15 cellular contexts compared by ENCODE assay signal in genomic region chr3:171416061-171416460, GRCh38. TPM values are rescaled to one million over a fixed set of nuclear protein-coding genes. Genes with fewer than 3 reads are reported as not detected.
DNase-seq lines count a peak whose midpoint lies in the region; ATAC-seq and TF ChIP-seq lines count a peak whose summit lies in the region.
"Had no signal": no experiment of that assay in that cellular context is flagged by ENCODE, and none has a peak within 500 bp of the region (broad histone marks: within the 10 kb centered on the region; RNA-seq: fewer than 3 reads in every experiment).

No MANE protein-coding gene starts in this region.

- TF ChIP-seq CTCF in HFFc6 (IDR thresholded peaks at IDR 0.05) (no peak), MCF 10A (IDR thresholded peaks at IDR 0.05; ENCODE audit: unreplicated experiment) (no peak)

- H3K4me3 Mint-ChIP-seq in HFFc6 (no peak overlapping the region), MCF 10A (ENCODE audit: unreplicated experiment) (no peak overlapping the region)
- no peak overlapping the region for H3K4me3 Mint-ChIP-seq in activated T-helper 17 cell treated with anti-CD3 and anti-CD28 coated beads, Interleukin-2, amount 50 U/mL, for 72 hours

- H3K9me3 Mint-ChIP-seq in HFFc6: no peaks in the 10 kb centered on the region
- H3K9me3 Mint-ChIP-seq in MCF 10A (ENCODE audit: unreplicated experiment): no peaks in the 10 kb centered on the region
- no peaks in the 10 kb centered on the region for H3K9me3 Mint-ChIP-seq in activated T-helper 17 cell treated with anti-CD3 and anti-CD28 coated beads, Interleukin-2, amount 50 U/mL, for 72 hours

- CTCF ChIA-PET in MCF 10A (lab: Yijun Ruan, JAX): no interaction called here

- no peaks in the 10 kb centered on the region for H3K27me3 Mint-ChIP-seq in HFFc6 (ENCODE audit: insufficient read depth)
- no peaks in the 10 kb centered on the region for H3K27me3 Mint-ChIP-seq in MCF 10A (ENCODE audit: insufficient read depth, unreplicated experiment)
- no peaks in the 10 kb centered on the region for H3K27me3 Mint-ChIP-seq in activated T-helper 17 cell treated with anti-CD3 and anti-CD28 coated beads, Interleukin-2, amount 50 U/mL, for 72 hours

- intact Hi-C loops in MCF 10A (cut with micrococcal nuclease): no loop called here

- peak; percentile 33 for DNase-seq in EL
- peak; percentile 58 for DNase-seq in dermis blood vessel endothelial cell
- DNase-seq in non-pigmented ciliary epithelial cell (ENCODE audit: low read depth): peak; percentile 23
- no peak for DNase-seq in HFFc6
- DNase-seq in MCF 10A (ENCODE audit: unreplicated experiment): no peak
- DNase-seq: COR-L47, H7, NCI-H1436, NCI-H2029 treated with DMSO at 0.1 percent for 48 hours, NCI-H2171 treated with DMSO at 0.1 percent for 48 hours, NCI-H748 treated with DMSO at 0.1 percent for 48 hours, PC-3, SJCRH30 had no signal

- ATAC-seq in SK-N-SH treated with all-trans-retinoic acid at 6 μM for 48 hours: peak; percentile 48
- no peak for ATAC-seq in activated T-helper 17 cell treated with anti-CD3 and anti-CD28 coated beads, Interleukin-2, amount 50 U/mL, for 72 hours (replicated peaks)
- ATAC-seq: PC-3 had no signal

- POLR2A ChIA-PET in MCF 10A (lab: Yijun Ruan, JAX): interaction anchor here (0.8 to 2.0 kb wide), 3 partner anchors 8 to 20 kb away, joined by 3 to 5 read pairs (median 5); no protein-coding TSS in a partner anchor

- peaks cover 7% of the 10 kb centered on the region; the same call in 1 of the 2 replicates for H3K36me3 Mint-ChIP-seq in HFFc6 (ENCODE audit: low read depth)
- no peaks in the 10 kb centered on the region for H3K36me3 Mint-ChIP-seq in MCF 10A (ENCODE audit: insufficient read depth, unreplicated experiment)
- H3K36me3 Mint-ChIP-seq in activated T-helper 17 cell treated with anti-CD3 and anti-CD28 coated beads, Interleukin-2, amount 50 U/mL, for 72 hours (ENCODE audit: low read depth): no peaks in the 10 kb centered on the region

- H3K4me1 Mint-ChIP-seq in HFFc6 (ENCODE audit: low read depth): peaks cover 48% of the 10 kb centered on the region
- H3K4me1 Mint-ChIP-seq in MCF 10A (ENCODE audit: insufficient read depth, unreplicated experiment): peaks cover 18% of the 10 kb centered on the region
- H3K4me1 Mint-ChIP-seq in activated T-helper 17 cell treated with anti-CD3 and anti-CD28 coated beads, Interleukin-2, amount 50 U/mL, for 72 hours: peaks cover 40% of the 10 kb centered on the region

- no TSS peak for BruUV-seq in MCF 10A (replicated peaks; lab: Mats Ljungman, UMichigan)

- H3K27ac Mint-ChIP-seq in HFFc6: no peak overlapping the region
- H3K27ac Mint-ChIP-seq in MCF 10A (ENCODE audit: low read depth, unreplicated experiment): no peak overlapping the region
- no peak overlapping the region for H3K27ac Mint-ChIP-seq in activated T-helper 17 cell treated with anti-CD3 and anti-CD28 coated beads, Interleukin-2, amount 50 U/mL, for 72 hours

TF ChIP-seq in SK-N-SH treated with all-trans-retinoic acid at 6 μM for 48 hours, 23 proteins besides CTCF, POLR2A, EP300 and RAD21:
- peak; percentile 64; the same call in 1 of the 2 replicates for TF ChIP-seq CREB5 (CRISPR knock-in tag; IDR thresholded peaks at IDR 0.05; ENCODE audit: low read depth)
- TF ChIP-seq OSR1 (CRISPR knock-in tag; IDR thresholded peaks at IDR 0.05): no peak
- peak; percentile 89 for TF ChIP-seq ISL1 (CRISPR knock-in tag; IDR thresholded peaks at IDR 0.05)
- no peak for TF ChIP-seq SNAI2 (CRISPR knock-in tag; IDR thresholded peaks at IDR 0.05)
- no peak for TF ChIP-seq ZNF565 (CRISPR knock-in tag; conservative IDR thresholded peaks at IDR 0.05; ENCODE audit: low read depth)
- TF ChIP-seq TSHZ2 (CRISPR knock-in tag; IDR thresholded peaks at IDR 0.05): no peak
- no peak for TF ChIP-seq PPARA (CRISPR knock-in tag; IDR thresholded peaks at IDR 0.05; ENCODE audit: borderline replicate concordance)
- TF ChIP-seq ZFP3 (CRISPR knock-in tag; IDR thresholded peaks at IDR 0.05): no peak
- no peak for TF ChIP-seq ZC3H10 (CRISPR knock-in tag; IDR thresholded peaks at IDR 0.05)

RNA-seq across cellular contexts. Expression of gene TNIK, which starts 44.1 kb away (rescaled TPM):
- total RNA-seq in dermis blood vessel endothelial cell (8.2 and 30.3 TPM in 2 replicates), MCF 10A (2022) (3.4 and 4.3 TPM in 2 replicates)
- 10 to 100 TPM; 10.6 to 17.2 (median 11.8) TPM for total RNA-seq in HFFc6 (2021; fragmentation: NEBNext Ultra II Directional; extraction: Animal tissue kit (Norgen Biotek cat#: 25700))
- total RNA-seq in activated T-helper 17 cell treated with anti-CD3 and anti-CD28 coated beads, Interleukin-2, amount 50 U/mL, for 72 hours: 10 to 100 TPM; 28.6 to 43.8 TPM

Comparison
In these comparisons a context has a peak if more than half of its experiments do, and no peak if none do; other contexts are left out.
1. DNase-seq: peak in EL (single experiment), dermis blood vessel endothelial cell (single experiment) and non-pigmented ciliary epithelial cell (single experiment); none in HFFc6 (single experiment) and MCF 10A (single experiment).